Comparison of ENCODE assay signal across 8 cellular contexts in genomic region chr2:239934571-239935171, GRCh38.
DNase-seq lines count a peak whose midpoint lies in the region; ATAC-seq and TF ChIP-seq lines count a peak whose summit lies in the region.

No MANE protein-coding gene starts in this region.

- H3K27ac ChIP-seq in left lung = no peak overlapping the region

- peaks cover 0 to 14% of the 10 kb centered on the region in 2 donors for H3K27me3 ChIP-seq in left lung

- no peaks in the 10 kb centered on the region for H3K9me3 ChIP-seq in left lung

- no peak for TF ChIP-seq POLR2A in NB4 (IDR thresholded peaks at IDR 0.05; ENCODE audit: extremely low read depth, insufficient read length)

- H3K4me3 ChIP-seq in NB4 (ENCODE audit: low read depth, low read length) = no peak overlapping the region
- no peak overlapping the region for H3K4me3 ChIP-seq in left lung

- peak; percentile 79 for DNase-seq in G401 (ENCODE audit: low spot score)
- peak; percentile 83 for DNase-seq in NB4 (ENCODE audit: low read depth)
- DNase-seq in cerebellum (ENCODE audit: low spot score) = peak; percentile 75
- peak; percentile 66 to 81 for DNase-seq in left lung
- peak; percentile 28 to 54 for DNase-seq in stimulated activated CD4-positive, alpha-beta T cell treated with anti-CD3 and anti-CD28 coated beads, Interleukin-4, amount 100 ng/mL, for 48 hours (ENCODE audit: low read depth in 2 of 2)
- no peak for DNase-seq in DMS79 (lab: John Stamatoyannopoulos, UW)
- DNase-seq in NCI-H345 treated with DMSO at 0.1 percent for 48 hours (lab: John Stamatoyannopoulos, UW; ENCODE audit: unreplicated experiment) = no peak

- peak; percentile 78 for TF ChIP-seq CTCF in NB4 (IDR thresholded peaks at IDR 0.05; ENCODE audit: low read depth, low read length)
- peak; percentile 63 to 79 for TF ChIP-seq CTCF in left lung (IDR thresholded peaks at IDR 0.05)

- no peaks in the 10 kb centered on the region for H3K36me3 ChIP-seq in left lung

- ATAC-seq in activated CD4-positive, CD25-positive, alpha-beta regulatory T cell treated with anti-CD3 and anti-CD28 coated beads, Interleukin-2, amount 50 U/mL, for 24 hours = peak; percentile 60 to 63
- ATAC-seq in left lung = peak; percentile 84

- in situ Hi-C loops in G401 (cut with HindIII; ENCODE audit: low sequenced_read_pairs) = no loop called here

- H3K4me1 ChIP-seq in left lung = peaks cover 0 to 20% of the 10 kb centered on the region in 2 donors

- intact Hi-C loops in left lung (cut with DNase I) = no loop called here

Comparison
In these comparisons a context has a peak if more than half of its experiments do, and no peak if none do; other contexts are left out.
1. DNase-seq: peak in G401 (single experiment), NB4 (single experiment), cerebellum (single experiment), left lung (2 of 2) and stimulated activated CD4-positive, alpha-beta T cell treated with anti-CD3 and anti-CD28 coated beads, Interleukin-4, amount 100 ng/mL, for 48 hours (2 of 2); none in DMS79 (single experiment) and NCI-H345 treated with DMSO at 0.1 percent for 48 hours (single experiment).